8 cellular contexts compared by ENCODE assay signal in the genomic region with DNA sequence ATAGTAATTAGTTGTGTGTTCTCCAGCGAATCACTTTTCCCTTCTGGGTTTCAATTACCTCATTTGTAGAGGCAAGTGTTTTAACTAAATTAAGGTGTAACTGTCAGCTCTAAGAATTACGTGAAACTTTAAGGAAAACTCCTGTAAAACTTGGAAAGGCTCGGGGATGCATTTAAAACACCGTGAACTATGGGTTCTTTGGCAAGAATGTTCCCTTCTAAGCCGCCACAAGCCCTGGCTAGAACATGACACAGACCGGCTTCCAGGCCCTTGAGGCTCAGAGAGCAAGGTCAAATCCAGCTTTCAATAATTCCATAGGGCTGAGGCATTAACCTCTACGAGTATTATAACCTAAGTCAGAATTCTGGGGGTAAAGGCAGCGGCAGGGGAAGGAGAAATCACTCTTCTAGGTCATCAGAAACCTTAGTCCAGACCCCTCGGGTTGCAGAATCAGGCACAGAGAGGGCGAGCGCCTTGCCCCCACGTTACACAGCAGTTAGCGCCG. TPM values are rescaled to one million over a fixed set of nuclear protein-coding genes. Genes with fewer than 3 reads are reported as not detected.
A peak's percentile ranks its signal among the peaks of the same experiment; 100 is the strongest.
DNase-seq lines count a peak whose midpoint lies in the region; ATAC-seq and TF ChIP-seq lines count a peak whose summit lies in the region.

No MANE protein-coding gene starts in this region.

- H4K8ac ChIP-seq in mesendoderm (ENCODE audit: low read depth, low read length) = no peak overlapping the region

- no peak for TF ChIP-seq POLR2A in erythroblast (IDR thresholded peaks at IDR 0.05; ENCODE audit: low read length)

- H3K79me2 ChIP-seq in PC-3 (ENCODE audit: low read length) (peaks cover 55% of the 10 kb centered on the region), mesendoderm (ENCODE audit: control insufficient read depth, insufficient read depth, low read length) (peaks cover 15% of the 10 kb centered on the region)

- H3K56ac ChIP-seq in mesendoderm (ENCODE audit: low read length) = peak overlapping the region; percentile 97

- CTCF ChIA-PET in PC-3 (lab: Charles Lee) = interaction anchor here (0.6 kb wide), 1 partner anchor 147 kb away, joined by 3 read pairs; no protein-coding TSS in a partner anchor

- no peak overlapping the region for H2AK5ac ChIP-seq in mesendoderm (ENCODE audit: low read length)

- TSS peak; percentile 41 for BruUV-seq in PC-3 (replicated peaks; lab: Mats Ljungman, UMichigan)

- peak overlapping the region; percentile 88 for H3K4me2 ChIP-seq in PC-3 (ENCODE audit: low read length)
- H3K4me2 ChIP-seq in mesendoderm (ENCODE audit: low read length) = peak overlapping the region; percentile 94

- H3K9me2 ChIP-seq in PC-3 (replicated peaks; ENCODE audit: low read length) = no peaks in the 10 kb centered on the region

- no peaks in the 10 kb centered on the region for H3K9me3 ChIP-seq in PC-3 (ENCODE audit: low read length)

- intact Hi-C loops in PC-3 (cut with micrococcal nuclease) = loop anchor here (2.0 kb wide), 1 partner anchor 81 kb away; no protein-coding TSS in a partner anchor

- peak overlapping the region; percentile 90 for H3K9ac ChIP-seq in PC-3 (ENCODE audit: low read length)
- H3K9ac ChIP-seq in mesendoderm (ENCODE audit: low read length) = peak overlapping the region; percentile 83

- H3K4me1 ChIP-seq in PC-3 (ENCODE audit: insufficient read depth, low read length) (peaks cover 19% of the 10 kb centered on the region), mesendoderm (ENCODE audit: control insufficient read depth, low read depth, low read length) (no peaks in the 10 kb centered on the region)

- H3K4me3 Mint-ChIP-seq in effector memory CD8-positive, alpha-beta T cell = peak overlapping the region; percentile 90

- H4K5ac ChIP-seq in mesendoderm (ENCODE audit: low read length) = no peak overlapping the region

- H3K4me3 ChIP-seq in PC-3 (ENCODE audit: low read length) (peak overlapping the region; percentile 79), mesendoderm (ENCODE audit: low read length) (peak overlapping the region; percentile 80)

- H3K27ac Mint-ChIP-seq in effector memory CD8-positive, alpha-beta T cell = peak overlapping the region; percentile 88 to 93

- POLR2A ChIA-PET in PC-3 (lab: Charles Lee; ENCODE audit: unreplicated experiment) = interaction anchor here (0.7 kb wide), 1 partner anchor 146 kb away, joined by 3 read pairs; no protein-coding TSS in a partner anchor

- TF ChIP-seq CTCF in PC-3 (conservative IDR thresholded peaks at IDR 0.05; ENCODE audit: low read depth, low read length) = no peak

- no peaks in the 10 kb centered on the region for H4K20me1 ChIP-seq in PC-3 (ENCODE audit: low read length)

- H3K23ac ChIP-seq in mesendoderm (ENCODE audit: low read length) = peak overlapping the region; percentile 81

- peaks cover 2% of the 10 kb centered on the region for H3K79me1 ChIP-seq in mesendoderm (ENCODE audit: low read length)

- peaks cover 6% of the 10 kb centered on the region for H3K36me3 Mint-ChIP-seq in effector memory CD8-positive, alpha-beta T cell (ENCODE audit: insufficient read depth)

- DNase-seq in NCI-H1417 (lab: John Stamatoyannopoulos, UW) (peak in 2 of 3 experiments; percentile 27 to 66), NCI-H1417 treated with DMSO at 0.1 percent for 48 hours (lab: John Stamatoyannopoulos, UW) (no peak), PC-3 (peak; percentile 9), mesendoderm (peak; percentile 48), erythroblast (lab: John Stamatoyannopoulos, UW) (no peak)
- no peak for DNase-seq in effector memory CD8-positive, alpha-beta T cell
- DNase-seq in activated CD4-positive, alpha-beta T cell treated with anti-CD3 and anti-CD28 coated beads, Interleukin-2, amount 50 U/mL, for 48 hours = no peak

- no peaks in the 10 kb centered on the region for H3K27me3 ChIP-seq in PC-3 (ENCODE audit: low read length)
- H3K27me3 ChIP-seq in mesendoderm (ENCODE audit: insufficient read depth, low read length, poor library complexity) = no peaks in the 10 kb centered on the region

- H3K27ac ChIP-seq in PC-3 (ENCODE audit: low read length) (peak overlapping the region; percentile 58), mesendoderm (ENCODE audit: low read depth, low read length) (no peak overlapping the region)

- no peaks in the 10 kb centered on the region for H3K9me3 Mint-ChIP-seq in effector memory CD8-positive, alpha-beta T cell

- no peaks in the 10 kb centered on the region for H3K27me3 Mint-ChIP-seq in effector memory CD8-positive, alpha-beta T cell

- no peak overlapping the region for H2BK5ac ChIP-seq in mesendoderm (ENCODE audit: low read length)

- no CpG with 5 or more reads among the region's 14 CpGs for WGBS in mesendoderm (ENCODE audit: extremely low coverage, insufficient coverage, low lambda C conversion rate)

- H3K36me3 ChIP-seq in PC-3 (ENCODE audit: low read depth, low read length) = no peaks in the 10 kb centered on the region
- H3K36me3 ChIP-seq in mesendoderm (ENCODE audit: control insufficient read depth, insufficient read depth, low read length) = no peaks in the 10 kb centered on the region

- no peaks in the 10 kb centered on the region for H3F3A ChIP-seq in PC-3 (ENCODE audit: low read length, unreplicated experiment)

- no peak overlapping the region for H2BK15ac ChIP-seq in mesendoderm (replicated peaks; ENCODE audit: low read depth)

- H3K18ac ChIP-seq in mesendoderm (ENCODE audit: low read length) = no peak overlapping the region

- peak overlapping the region; percentile 88 for H3K4ac ChIP-seq in mesendoderm (ENCODE audit: low read depth, low read length)

- H2AFZ ChIP-seq in PC-3 (ENCODE audit: low read length) = peak overlapping the region; percentile 98

- no peak overlapping the region for H2BK120ac ChIP-seq in mesendoderm (ENCODE audit: low read depth, low read length)

- peaks cover 14 to 33% of the 10 kb centered on the region in 2 donors for H3K4me1 Mint-ChIP-seq in effector memory CD8-positive, alpha-beta T cell (ENCODE audit: low read depth in 2 of 2)

- ATAC-seq in HG02588 (IDR thresholded peaks at IDR 0.05; ENCODE audit: unreplicated experiment) (peak; percentile 31), PC-3 (peak; percentile 41)
- ATAC-seq in effector memory CD8-positive, alpha-beta T cell (replicated peaks) = no peak

RNA-seq across cellular contexts. Expression of a gene that starts 0.7 kb away (rescaled TPM):
- 10.0 and 12.2 TPM in 2 replicates for total RNA-seq in PC-3 (2014; rRNA removed)
- 8.9 TPM for polyA plus RNA-seq in mesendoderm (2013, experiment 1 of 2)
- 8.7 TPM for polyA plus RNA-seq in mesendoderm (2013, experiment 2 of 2)

Comparison
In these comparisons a context has a peak if more than half of its experiments do, and no peak if none do; other contexts are left out.
1. DNase-seq: peak in NCI-H1417 (2 of 3), PC-3 (single experiment) and mesendoderm (single experiment); none in NCI-H1417 treated with DMSO at 0.1 percent for 48 hours (single experiment), effector memory CD8-positive, alpha-beta T cell (0 of 3), erythroblast (0 of 2) and activated CD4-positive, alpha-beta T cell treated with anti-CD3 and anti-CD28 coated beads, Interleukin-2, amount 50 U/mL, for 48 hours (0 of 2).